9 cellular contexts compared by ENCODE assay signal in the genomic region with DNA sequence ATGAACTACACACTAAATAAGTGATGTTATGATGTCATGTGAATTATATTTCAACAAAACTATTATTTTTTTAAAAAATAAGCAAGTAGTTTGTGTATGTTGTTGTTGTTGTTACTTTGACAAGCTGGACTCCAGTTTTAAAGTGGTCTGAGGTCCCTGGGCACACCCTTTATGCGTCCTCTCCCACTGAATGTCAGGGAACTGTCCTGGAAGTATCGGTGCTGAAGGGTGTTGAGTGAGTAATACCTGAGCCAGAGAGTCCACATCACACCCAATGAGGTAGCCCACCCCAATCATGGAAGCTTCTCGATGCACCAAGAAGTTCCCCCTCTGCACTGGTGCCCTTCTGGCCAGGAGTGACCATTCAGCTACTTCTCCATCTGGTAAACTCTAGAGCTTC.
"Had no signal": no experiment of that assay in that cellular context is flagged by ENCODE, and none has a peak within 500 bp of the region (broad histone marks: within the 10 kb centered on the region; RNA-seq: fewer than 3 reads in every experiment).

No MANE protein-coding gene starts in this region.

- H3K27ac ChIP-seq: HL-60 had no signal

- H3K36me3 Mint-ChIP-seq: IgD-negative memory B cell had no signal

- H3K4me1 ChIP-seq: HAP-1 had no signal

- H3K27ac Mint-ChIP-seq: HFFc6, IgD-negative memory B cell had no signal

- H3K9me3 ChIP-seq: HAP-1 had no signal

- DNase-seq: GOT3, H7, HFFc6, KG1 had no signal

- H3K4me3 ChIP-seq: HAP-1, K562 had no signal

- H3K36me3 ChIP-seq: HAP-1 had no signal

- ATAC-seq: HepG2, K562 had no signal

- H3K4me3 Mint-ChIP-seq: HFFc6, IgD-negative memory B cell had no signal

- H3K4me1 Mint-ChIP-seq: IgD-negative memory B cell had no signal
